25 cellular contexts compared by ENCODE assay signal in genomic region chr10:127338391-127339108, GRCh38.
DNase-seq lines count a peak whose midpoint lies in the region; ATAC-seq, FAIRE-seq and TF ChIP-seq lines count a peak whose summit lies in the region.
"Had no signal": no experiment of that assay in that cellular context is flagged by ENCODE, and none has a peak within 500 bp of the region (broad histone marks: within the 10 kb centered on the region; RNA-seq: fewer than 3 reads in every experiment).

No MANE protein-coding gene starts in this region.

- H3K36me3 Mint-ChIP-seq in WTC11: no peaks in the 10 kb centered on the region
- H3K36me3 Mint-ChIP-seq: activated naive CD8-positive, alpha-beta T cell; brain; T-cell had no signal

- CTCF ChIA-PET in WTC11 (lab: Charles Lee): interaction anchor here (1.0 to 1.6 kb wide), 2 partner anchors 95 to 154 kb away, joined by 3 to 6 read pairs; no protein-coding TSS in a partner anchor

- ATAC-seq in WTC11: no peak
- no peak for ATAC-seq in HG03457 (IDR thresholded peaks at IDR 0.05; ENCODE audit: unreplicated experiment)
- ATAC-seq: activated CD4-positive, alpha-beta T cell treated with anti-CD3 and anti-CD28 coated beads for 36 hours; gastrocnemius medialis; T-cell had no signal

- H3K27ac Mint-ChIP-seq in WTC11: peak overlapping the region; percentile 18; the same call in 1 of the 2 replicates
- H3K27ac Mint-ChIP-seq: activated CD4-positive, alpha-beta T cell treated with anti-CD3 and anti-CD28 coated beads for 36 hours; activated naive CD8-positive, alpha-beta T cell; CD4-positive, alpha-beta T cell; T-cell had no signal

- H3K4me3 ChIP-seq in foreskin fibroblast (ENCODE audit: low read depth in 1 of 2, low read length in 2 of 2): no peak overlapping the region
- H3K4me3 ChIP-seq: coronary artery, gastrocnemius medialis had no signal

- DNase-seq in AG09319 (ENCODE audit: extremely low read depth, low read depth) (peak; percentile 15), WTC11 (ENCODE audit: low spot score) (no peak), foreskin fibroblast (peak; percentile 20 to 65), putamen (ENCODE audit: low spot score) (peak; percentile 25), NCI-H2171 (lab: John Stamatoyannopoulos, UW) (no peak), GM19239 (ENCODE audit: insufficient read length, low spot score) (no peak)
- no peak for DNase-seq in effector CD8-positive, alpha-beta T cell (lab: John Stamatoyannopoulos, UW)
- DNase-seq: ACHN; activated CD4-positive, alpha-beta T cell treated with anti-CD3 and anti-CD28 coated beads for 36 hours; CD4-positive, alpha-beta T cell; DMS153; gastrocnemius medialis; GDM1; NCI-H1694; NCI-H2227 treated with DMSO at 0.1 percent for 48 hours; NCI-H774; SHP77; stimulated activated CD8-positive, alpha-beta memory T cell treated with anti-CD3 and anti-CD28 coated beads, Interleukin-4, amount 100 ng/mL, for 48 hours; T-cell had no signal

- POLR2A ChIA-PET in WTC11 (lab: Charles Lee): no interaction called here

- H3K27me3 Mint-ChIP-seq in WTC11 (ENCODE audit: low read depth): no peaks in the 10 kb centered on the region
- H3K27me3 Mint-ChIP-seq: brain had no signal

- FAIRE-seq in GM19239 (lab: Jason Lieb, UNC): no peak
- FAIRE-seq: H54, TTC549 had no signal

- H3K4me1 Mint-ChIP-seq in WTC11: peaks cover 41% of the 10 kb centered on the region

- H3K4me3 Mint-ChIP-seq in WTC11: no peak overlapping the region
- H3K4me3 Mint-ChIP-seq: activated CD4-positive, alpha-beta T cell treated with anti-CD3 and anti-CD28 coated beads for 36 hours; activated naive CD8-positive, alpha-beta T cell; brain; CD4-positive, alpha-beta T cell; T-cell had no signal

- TF ChIP-seq CTCF in AG09319 (IDR thresholded peaks at IDR 0.05; ENCODE audit: low read depth, low read length): no peak
- no peak for TF ChIP-seq CTCF in WTC11 (IDR thresholded peaks at IDR 0.05)
- no peak for TF ChIP-seq CTCF in foreskin fibroblast (IDR thresholded peaks at IDR 0.05; ENCODE audit: low read depth, low read length)

- peaks cover 3% of the 10 kb centered on the region; the same call in 1 of the 2 replicates for H3K9me3 Mint-ChIP-seq in WTC11
- H3K9me3 Mint-ChIP-seq: CD4-positive, alpha-beta T cell; T-cell had no signal

TF ChIP-seq in WTC11, 78 proteins besides CTCF, POLR2A, EP300 and RAD21:
- no peak for TF ChIP-seq ZNF232 (CRISPR knock-in tag; IDR thresholded peaks at IDR 0.05)

Comparison
In these comparisons a context has a peak if more than half of its experiments do, and no peak if none do; other contexts are left out.
1. DNase-seq: peak in AG09319 (single experiment), foreskin fibroblast (2 of 2) and putamen (single experiment); none in WTC11 (single experiment), NCI-H2171 (single experiment), GM19239 (single experiment) and effector CD8-positive, alpha-beta T cell (single experiment).